In the genomic region with DNA sequence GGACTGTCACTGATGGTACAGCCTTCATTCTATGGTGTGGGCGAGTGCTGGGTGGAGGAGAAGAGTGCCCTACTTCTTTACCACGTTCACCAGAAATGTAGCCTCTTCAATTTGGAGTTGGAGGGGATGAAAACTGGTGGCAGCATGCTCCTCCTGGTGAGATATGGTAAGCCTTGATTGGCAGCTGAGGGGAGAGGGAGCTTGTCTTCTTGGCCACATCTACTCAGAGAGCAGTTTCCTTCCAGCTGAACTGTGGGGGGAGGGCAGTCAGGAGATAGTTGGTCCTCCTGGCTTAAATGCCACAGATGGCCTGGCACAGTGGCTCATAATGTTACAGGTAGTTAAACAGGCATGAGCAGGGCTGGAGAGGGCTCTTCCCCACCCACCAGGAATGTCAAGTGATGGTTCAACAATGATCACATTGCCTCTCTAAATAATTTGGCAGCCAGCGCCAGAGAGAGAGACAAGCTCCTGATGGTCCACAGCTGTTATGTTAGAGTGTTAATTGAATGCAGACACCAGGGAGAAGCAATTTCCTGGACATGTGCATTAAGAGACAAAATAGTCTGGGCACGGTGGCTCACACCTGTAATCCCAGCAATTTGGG, we compare ENCODE assay signal across 13 cellular contexts. TPM values are rescaled to one million over a fixed set of nuclear protein-coding genes. Genes with fewer than 3 reads are reported as not detected.
A peak's percentile ranks its signal among the peaks of the same experiment; 100 is the strongest.
DNase-seq lines count a peak whose midpoint lies in the region; ATAC-seq, FAIRE-seq and TF ChIP-seq lines count a peak whose summit lies in the region.
"Had no signal": no experiment of that assay in that cellular context is flagged by ENCODE, and none has a peak within 500 bp of the region (broad histone marks: within the 10 kb centered on the region; RNA-seq: fewer than 3 reads in every experiment).

No MANE protein-coding gene starts in this region.

- H3K9ac ChIP-seq in colonic mucosa (ENCODE audit: low read depth in 2 of 2, low read length in 2 of 2): no peak overlapping the region

- peak; percentile 57 for DNase-seq in A673 (ENCODE audit: low spot score)
- DNase-seq in DMS153 treated with DMSO at 0.1 percent for 48 hours (lab: John Stamatoyannopoulos, UW; ENCODE audit: unreplicated experiment): peak; percentile 78
- peak; percentile 50 for DNase-seq in NCI-H2171 (lab: John Stamatoyannopoulos, UW)
- no peak for DNase-seq in activated CD8-positive, alpha-beta T cell treated with anti-CD3 and anti-CD28 coated beads, Interleukin-2, amount 10 ng/mL, durations not matched to agents 7 days and 5 days
- no peak for DNase-seq in colonic mucosa
- no peak for DNase-seq in foreskin keratinocyte
- DNase-seq in activated naive CD4-positive, alpha-beta T cell treated with anti-CD3 and anti-CD28 coated beads, Interleukin-2, amount 50 U/mL, for 16 hours: no peak
- no peak for DNase-seq in small intestine
- DNase-seq: dermis blood vessel endothelial cell, islet precursor cell had no signal

- 71 to 95% (median 84%) methylated on average over 4 of the region's 4 CpGs for WGBS in small intestine, 3 donors

- H3K27ac Mint-ChIP-seq in activated CD8-positive, alpha-beta T cell treated with anti-CD3 and anti-CD28 coated beads, Interleukin-2, amount 10 ng/mL, durations not matched to agents 7 days and 5 days: peak overlapping the region; percentile 43

- CTCF ChIA-PET in A673 (lab: Charles Lee): no interaction called here
- CTCF ChIA-PET in activated CD8-positive, alpha-beta T cell treated with anti-CD3 and anti-CD28 coated beads, Interleukin-2, amount 10 ng/mL, durations not matched to agents 7 days and 5 days (lab: Charles Lee): interaction anchor here (0.9 kb wide), 1 partner anchor 40 kb away, joined by 3 read pairs; no protein-coding TSS in a partner anchor

- H3K27ac ChIP-seq in A673 (ENCODE audit: low read depth, low read length, poor library complexity, severe bottlenecking) (no peak overlapping the region), colonic mucosa (no peak overlapping the region), foreskin keratinocyte (no peak overlapping the region), small intestine (ENCODE audit: low read depth in 1 of 2, low read length in 1 of 2) (no peak overlapping the region)

- POLR2A ChIA-PET in A673 (lab: Charles Lee; ENCODE audit: low non-redundant PET): no interaction called here
- POLR2A ChIA-PET in activated CD8-positive, alpha-beta T cell treated with anti-CD3 and anti-CD28 coated beads, Interleukin-2, amount 10 ng/mL, durations not matched to agents 7 days and 5 days (lab: Charles Lee): interaction anchor here (0.7 to 1.0 kb wide), 2 partner anchors 51 to 54 kb away, joined by 3 to 4 read pairs; partner anchors contain the start of gene CORO1A

- H3K27me3 Mint-ChIP-seq in activated CD8-positive, alpha-beta T cell treated with anti-CD3 and anti-CD28 coated beads, Interleukin-2, amount 10 ng/mL, durations not matched to agents 7 days and 5 days (ENCODE audit: low read depth): no peaks in the 10 kb centered on the region

- peaks cover 19% of the 10 kb centered on the region for H3K36me3 Mint-ChIP-seq in activated CD8-positive, alpha-beta T cell treated with anti-CD3 and anti-CD28 coated beads, Interleukin-2, amount 10 ng/mL, durations not matched to agents 7 days and 5 days (ENCODE audit: low read depth)

- H3K36me3 ChIP-seq in A673 (ENCODE audit: insufficient read depth, low read length, poor library complexity, severe bottlenecking) (no peaks in the 10 kb centered on the region), colonic mucosa (no peaks in the 10 kb centered on the region), small intestine (ENCODE audit: control insufficient read depth in 2 of 2, insufficient read depth in 2 of 2, low read length in 2 of 2) (no peaks in the 10 kb centered on the region)
- H3K36me3 ChIP-seq: HAP-1 had no signal

- H3K9me3 Mint-ChIP-seq in activated CD8-positive, alpha-beta T cell treated with anti-CD3 and anti-CD28 coated beads, Interleukin-2, amount 10 ng/mL, durations not matched to agents 7 days and 5 days (ENCODE audit: insufficient read depth): peaks cover 13% of the 10 kb centered on the region

- FAIRE-seq in small intestine (lab: Jason Lieb, UNC): no peak
- FAIRE-seq: G401.6 had no signal

- no peak overlapping the region for H3K4me3 ChIP-seq in A673 (ENCODE audit: low read depth, low read length, poor library complexity, severe bottlenecking)
- no peak overlapping the region for H3K4me3 ChIP-seq in colonic mucosa
- no peak overlapping the region for H3K4me3 ChIP-seq in small intestine (ENCODE audit: low read depth in 1 of 2, low read length in 2 of 2)
- H3K4me3 ChIP-seq: HAP-1 had no signal

- BruUV-seq in A673 (replicated peaks; lab: Mats Ljungman, UMichigan): no TSS peak

- H3K9me3 ChIP-seq in A673 (ENCODE audit: low read depth, low read length, poor library complexity, severe bottlenecking) (no peaks in the 10 kb centered on the region), colonic mucosa (no peaks in the 10 kb centered on the region), small intestine (ENCODE audit: control insufficient read depth, low read depth) (no peaks in the 10 kb centered on the region)
- H3K9me3 ChIP-seq: HAP-1 had no signal

- TF ChIP-seq CTCF in A673 (conservative IDR thresholded peaks at IDR 0.05; ENCODE audit: low read depth, low read length) (no peak), colonic mucosa (IDR thresholded peaks at IDR 0.05) (no peak), foreskin keratinocyte (conservative IDR thresholded peaks at IDR 0.05) (no peak)

- ATAC-seq in activated CD8-positive, alpha-beta T cell treated with anti-CD3 and anti-CD28 coated beads, Interleukin-2, amount 10 ng/mL, durations not matched to agents 7 days and 5 days: no peak
- ATAC-seq in foreskin keratinocyte: no peak
- ATAC-seq: sciatic nerve had no signal

- intact Hi-C loops in A673 (cut with micrococcal nuclease; ENCODE audit: unreplicated experiment) (no loop called here), colonic mucosa (cut with DNase I) (no loop called here)

- H3K4me3 Mint-ChIP-seq in activated CD8-positive, alpha-beta T cell treated with anti-CD3 and anti-CD28 coated beads, Interleukin-2, amount 10 ng/mL, durations not matched to agents 7 days and 5 days: no peak overlapping the region

- peaks cover 5% of the 10 kb centered on the region for H3K4me1 ChIP-seq in A673 (ENCODE audit: insufficient read depth, low read length, poor library complexity, severe bottlenecking)
- H3K4me1 ChIP-seq in colonic mucosa: no peaks in the 10 kb centered on the region
- H3K4me1 ChIP-seq in foreskin keratinocyte: no peaks in the 10 kb centered on the region
- peaks cover 0 to 2% of the 10 kb centered on the region in 2 donors for H3K4me1 ChIP-seq in small intestine (ENCODE audit: control insufficient read depth in 2 of 2, insufficient read depth in 1 of 2, low read depth in 1 of 2, low read length in 1 of 2)
- H3K4me1 ChIP-seq: HAP-1 had no signal

- H3K4me1 Mint-ChIP-seq in activated CD8-positive, alpha-beta T cell treated with anti-CD3 and anti-CD28 coated beads, Interleukin-2, amount 10 ng/mL, durations not matched to agents 7 days and 5 days (ENCODE audit: low read depth): peaks cover 13% of the 10 kb centered on the region

- H3K27me3 ChIP-seq in A673 (replicated peaks; ENCODE audit: insufficient read depth, low read depth, low read length, poor library complexity) (no peaks in the 10 kb centered on the region), colonic mucosa (no peaks in the 10 kb centered on the region), foreskin keratinocyte (peaks cover 12% of the 10 kb centered on the region), small intestine (ENCODE audit: control insufficient read depth in 2 of 2, insufficient read depth in 2 of 2, low read length in 2 of 2) (no peaks in the 10 kb centered on the region)

RNA-seq across cellular contexts. Expression of gene MAPK3, which starts 9.0 kb away (rescaled TPM):
- total RNA-seq in A673 (2021) (59.5 and 74.6 TPM in 2 replicates), colonic mucosa (100 to 1,000 TPM; 208 to 298 TPM), foreskin keratinocyte (24.3 and 25.7 TPM in 2 replicates)
- 10 to 100 TPM; 83.5 to 93.7 TPM for total RNA-seq in activated CD8-positive, alpha-beta T cell treated with anti-CD3 and anti-CD28 coated beads, Interleukin-2, amount 10 ng/mL, durations not matched to agents 7 days and 5 days
- polyA plus RNA-seq in foreskin keratinocyte (46.7 and 53.2 TPM in 2 replicates), small intestine (100 to 1,000 TPM; 174 to 241 (median 194) TPM)

RNA-seq across cellular contexts. Expression of gene GDPD3, which starts 18.6 kb away (rescaled TPM):
- 2.5 and 4.4 TPM in 2 replicates for total RNA-seq in A673 (2021)
- 10 to 100 TPM; 10.5 to 12.6 TPM for total RNA-seq in activated CD8-positive, alpha-beta T cell treated with anti-CD3 and anti-CD28 coated beads, Interleukin-2, amount 10 ng/mL, durations not matched to agents 7 days and 5 days
- total RNA-seq in colonic mucosa: 10 to 100 TPM; 40.4 to 95.2 TPM
- 0.60 and 0.78 TPM in 2 replicates for total RNA-seq in foreskin keratinocyte
- polyA plus RNA-seq in foreskin keratinocyte: 0.79 and 0.92 TPM in 2 replicates
- polyA plus RNA-seq in small intestine: 10 to 100 TPM; 13.2 to 23.9 (median 23.5) TPM

RNA-seq across cellular contexts. Expression of gene YPEL3, which starts 36.0 kb away (rescaled TPM):
- total RNA-seq in A673 (2021): 4.7 and 9.1 TPM in 2 replicates
- 10 to 100 TPM; 29.4 to 34.5 TPM for total RNA-seq in activated CD8-positive, alpha-beta T cell treated with anti-CD3 and anti-CD28 coated beads, Interleukin-2, amount 10 ng/mL, durations not matched to agents 7 days and 5 days
- 10 to 100 TPM; 15.5 to 39.2 TPM for total RNA-seq in colonic mucosa
- total RNA-seq in foreskin keratinocyte: 22.1 and 25.4 TPM in 2 replicates
- polyA plus RNA-seq in foreskin keratinocyte: 29.6 and 43.1 TPM in 2 replicates
- 100 to 1,000 TPM in 2 of 3 donors, 10 to 100 TPM in 1; 39.6 to 154 (median 132) TPM for polyA plus RNA-seq in small intestine

RNA-seq across cellular contexts. Expression of gene TBX6, which starts 40.2 kb away (rescaled TPM):
- total RNA-seq in A673 (2021) (0.49 and 0.85 TPM in 2 replicates), colonic mucosa (1 to 10 TPM in 1 of 2 donors, under 1 TPM in 1; 0.85 to 1.6 TPM), foreskin keratinocyte (1.3 and 1.7 TPM in 2 replicates)
- 1 to 10 TPM; 1.3 TPM for total RNA-seq in activated CD8-positive, alpha-beta T cell treated with anti-CD3 and anti-CD28 coated beads, Interleukin-2, amount 10 ng/mL, durations not matched to agents 7 days and 5 days
- polyA plus RNA-seq in foreskin keratinocyte (2.0 and 2.9 TPM in 2 replicates), small intestine (1 to 10 TPM in 1 of 3 donors, under 1 TPM in 2; 0.54 to 1.6 (median 0.87) TPM)

RNA-seq across cellular contexts. Expression of gene CORO1A, which starts 51.4 kb away (rescaled TPM):
- total RNA-seq in A673 (2021) (4.6 and 7.0 TPM in 2 replicates), colonic mucosa (10 to 100 TPM; 16.5 to 20.0 TPM), foreskin keratinocyte (12.2 and 18.8 TPM in 2 replicates)
- total RNA-seq in activated CD8-positive, alpha-beta T cell treated with anti-CD3 and anti-CD28 coated beads, Interleukin-2, amount 10 ng/mL, durations not matched to agents 7 days and 5 days: 1,000 to 10,000 TPM; 1,875 to 1,983 TPM
- polyA plus RNA-seq in foreskin keratinocyte (18.7 and 30.3 TPM in 2 replicates), small intestine (10 to 100 TPM; 27.3 to 65.7 (median 36.6) TPM)

Comparison
In these comparisons a context has a peak if more than half of its experiments do, and no peak if none do; other contexts are left out.
1. DNase-seq: peak in A673 (single experiment), DMS153 treated with DMSO at 0.1 percent for 48 hours (single experiment) and NCI-H2171 (single experiment); none in activated CD8-positive, alpha-beta T cell treated with anti-CD3 and anti-CD28 coated beads, Interleukin-2, amount 10 ng/mL, durations not matched to agents 7 days and 5 days (single experiment), colonic mucosa (single experiment), foreskin keratinocyte (0 of 2), activated naive CD4-positive, alpha-beta T cell treated with anti-CD3 and anti-CD28 coated beads, Interleukin-2, amount 50 U/mL, for 16 hours (single experiment) and small intestine (single experiment).